10 cellular contexts compared by ENCODE assay signal in genomic region chr13:51832471-51833152, GRCh38. TPM values are rescaled to one million over a fixed set of nuclear protein-coding genes. Genes with fewer than 3 reads are reported as not detected.
DNase-seq lines count a peak whose midpoint lies in the region; ATAC-seq, FAIRE-seq and TF ChIP-seq lines count a peak whose summit lies in the region.
"Had no signal": no experiment of that assay in that cellular context is flagged by ENCODE, and none has a peak within 500 bp of the region (broad histone marks: within the 10 kb centered on the region; RNA-seq: fewer than 3 reads in every experiment).

No MANE protein-coding gene starts in this region.

- CTCF ChIA-PET in A549 (lab: Yijun Ruan, JAX): interaction anchor here (0.6 to 2.9 kb wide), 7 partner anchors 12 to 295 kb away, joined by 3 to 18 read pairs (median 3); partner anchors contain the start of gene TMEM272

- H3K27me3 Mint-ChIP-seq in activated naive CD4-positive, alpha-beta T cell treated with anti-CD3 and anti-CD28 coated beads, Interleukin-2, amount 50 U/mL, for 24 hours: no peaks in the 10 kb centered on the region

- no peaks in the 10 kb centered on the region for H3K9me3 Mint-ChIP-seq in activated naive CD4-positive, alpha-beta T cell treated with anti-CD3 and anti-CD28 coated beads, Interleukin-2, amount 50 U/mL, for 24 hours

- TF ChIP-seq CTCF in A549 (IDR thresholded peaks at IDR 0.05): peak; percentile 15; the same call in 1 of the 3 replicates
- TF ChIP-seq CTCF in GM12873 (IDR thresholded peaks at IDR 0.05; ENCODE audit: insufficient read depth, low read depth, low read length, missing control alignments): peak; percentile 65
- TF ChIP-seq CTCF in thyroid gland (IDR thresholded peaks at IDR 0.05): peak in 2 of 6 experiments; percentile 30 to 32

- no peak overlapping the region for H3K4me2 ChIP-seq in A549

- no peak for TF ChIP-seq EP300 in A549 (IDR thresholded peaks at IDR 0.05)

- no peaks in the 10 kb centered on the region for H3K36me3 ChIP-seq in thyroid gland

- TF ChIP-seq RAD21 in A549 (conservative IDR thresholded peaks at IDR 0.05 in 1 of 2, IDR thresholded peaks at IDR 0.05 in 1 of 2): peak; percentile 29 to 53; a peak in 4 of 5 replicates

- POLR2A ChIA-PET in A549 (lab: Yijun Ruan, JAX): no interaction called here

- TF ChIP-seq POLR2A in A549 (IDR thresholded peaks at IDR 0.05; ENCODE audit: low read length) (no peak), thyroid gland (IDR thresholded peaks at IDR 0.05) (no peak)

- H3K9me3 ChIP-seq in A549 (no peaks in the 10 kb centered on the region), right cardiac atrium (ENCODE audit: control insufficient read depth, low read length) (no peaks in the 10 kb centered on the region), thyroid gland (no peaks in the 10 kb centered on the region)

- DNase-seq in A549 (ENCODE audit: low read depth in 1 of 2, low spot score in 1 of 2) (peak; percentile 20 to 21), NOMO-1 treated with DMSO at 0.1 percent for 48 hours (lab: John Stamatoyannopoulos, UW; ENCODE audit: unreplicated experiment) (peak; percentile 80), right cardiac atrium (peak in 1 of 3 donors; percentile 44), thyroid gland (peak; percentile 17 to 19), NCI-H2081 (lab: John Stamatoyannopoulos, UW) (no peak)

- no peak overlapping the region for H3K27ac ChIP-seq in A549
- no peak overlapping the region for H3K27ac ChIP-seq in right cardiac atrium (ENCODE audit: low read length)
- no peak overlapping the region for H3K27ac ChIP-seq in thyroid gland

- ATAC-seq in A549 (peak; percentile 58 to 88; a peak in 3 of 6 replicates), HG02678 (IDR thresholded peaks at IDR 0.05; ENCODE audit: unreplicated experiment) (peak; percentile 81), right cardiac atrium (peak; percentile 82 to 88)

- no peak for FAIRE-seq in A549 (lab: Jason Lieb, UNC)

- H3K27ac Mint-ChIP-seq in activated naive CD4-positive, alpha-beta T cell treated with anti-CD3 and anti-CD28 coated beads, Interleukin-2, amount 50 U/mL, for 24 hours: peak overlapping the region; percentile 43

- H3K4me1 ChIP-seq in A549 (no peaks in the 10 kb centered on the region), right cardiac atrium (ENCODE audit: control insufficient read depth, insufficient read depth, low read length) (peaks cover 2% of the 10 kb centered on the region), thyroid gland (no peaks in the 10 kb centered on the region)

- peaks cover 48% of the 10 kb centered on the region for H3K4me1 Mint-ChIP-seq in activated naive CD4-positive, alpha-beta T cell treated with anti-CD3 and anti-CD28 coated beads, Interleukin-2, amount 50 U/mL, for 24 hours

- no peaks in the 10 kb centered on the region for H3K36me3 Mint-ChIP-seq in activated naive CD4-positive, alpha-beta T cell treated with anti-CD3 and anti-CD28 coated beads, Interleukin-2, amount 50 U/mL, for 24 hours

- H3K27me3 ChIP-seq in right cardiac atrium (ENCODE audit: control insufficient read depth, insufficient read depth) (no peaks in the 10 kb centered on the region), thyroid gland (no peaks in the 10 kb centered on the region)

- no peak overlapping the region for H3K4me3 Mint-ChIP-seq in activated naive CD4-positive, alpha-beta T cell treated with anti-CD3 and anti-CD28 coated beads, Interleukin-2, amount 50 U/mL, for 24 hours

- WGBS in A549 (ENCODE audit: missing lambda C conversion rate): 56% methylated on average over 6 of the region's 6 CpGs
- 65% methylated on average over 6 of the region's 6 CpGs for WGBS in right cardiac atrium
- WGBS in thyroid gland, 2 donors: 71 to 76% methylated on average over 6 of the region's 6 CpGs

- H3K4me3 ChIP-seq in A549 (no peak overlapping the region), right cardiac atrium (ENCODE audit: low read length) (no peak overlapping the region), thyroid gland (replicated peaks in 1 of 3) (no peak overlapping the region)

- intact Hi-C loops in right cardiac atrium (cut with DNase I): loop anchor here in 1 of 4 donors (2.0 kb wide), 1 partner anchor 16 kb away; no protein-coding TSS in a partner anchor
- intact Hi-C loops in thyroid gland (cut with DNase I): loop anchor here (10.0 kb wide), 1 partner anchor 292 kb away; the partner anchor contains the start of gene NEK5

TF ChIP-seq in A549, 52 proteins besides CTCF, POLR2A, EP300 and RAD21:
- TF ChIP-seq POLR2AphosphoS2 (conservative IDR thresholded peaks at IDR 0.05; ENCODE audit: low read length): no peak
- peak; percentile 89 for TF ChIP-seq ZFP36 (IDR thresholded peaks at IDR 0.05; ENCODE audit: borderline replicate concordance, partially characterized antibody)

RNA-seq across cellular contexts. Expression of gene TMEM272, which starts 12.4 kb away (rescaled TPM):
- polyA plus RNA-seq in A549 (2011; rRNA removed): not detected in 2 replicates
- polyA plus RNA-seq in A549 (2012; cell fraction: cytosol; rRNA removed): not detected in 2 replicates
- polyA plus RNA-seq in A549 (2012; cell fraction: nucleus; rRNA removed): 0.04 TPM in 1 of 2 replicates, not detected in the other
- polyA plus RNA-seq in A549 (2017; fragmentation: RNase III; extraction: RNeasy Plus Mini Kit Qiagen cat#74134 plus additional on column Dnase treatment): not detected in 3 replicates
- not detected in 2 replicates for polyA minus RNA-seq in A549 (2011; rRNA and poly(A)+ RNA removed)
- total RNA-seq in right cardiac atrium: 1 to 10 TPM; 2.7 to 8.2 (median 4.7) TPM
- polyA plus RNA-seq in right cardiac atrium: 3.4 TPM
- total RNA-seq in thyroid gland: not detected
- total RNA-seq: subcutaneous adipose tissue had no signal
- polyA plus RNA-seq: esophagus had no signal

RNA-seq across cellular contexts. Expression of gene DHRS12, which starts 28.6 kb away (rescaled TPM):
- polyA plus RNA-seq in A549 (2011; rRNA removed) (7.5 and 7.6 TPM in 2 replicates), A549 (2017; fragmentation: RNase III; extraction: RNeasy Plus Mini Kit Qiagen cat#74134 plus additional on column Dnase treatment) (4.1 to 4.3 TPM (median 4.2 TPM) in 3 replicates), right cardiac atrium (16.5 TPM)
- 2.5 and 2.9 TPM in 2 replicates for polyA plus RNA-seq in A549 (2012; cell fraction: cytosol; rRNA removed)
- polyA plus RNA-seq in A549 (2012; cell fraction: nucleus; rRNA removed): 3.0 and 3.5 TPM in 2 replicates
- 3.3 and 4.3 TPM in 2 replicates for polyA minus RNA-seq in A549 (2011; rRNA and poly(A)+ RNA removed)
- total RNA-seq in right cardiac atrium (10 to 100 TPM; 11.1 to 13.6 (median 12.2) TPM), thyroid gland (10 to 100 TPM; 23.1 to 34.2 (median 27.4) TPM)

RNA-seq across cellular contexts. Expression of gene CCDC70, which starts 29.2 kb away (rescaled TPM):
- polyA plus RNA-seq in A549 (2011; rRNA removed) (not detected in 2 replicates), A549 (2017; fragmentation: RNase III; extraction: RNeasy Plus Mini Kit Qiagen cat#74134 plus additional on column Dnase treatment) (not detected in 3 replicates), right cardiac atrium (0.07 TPM)
- not detected in 2 replicates for polyA plus RNA-seq in A549 (2012; cell fraction: cytosol; rRNA removed)
- polyA plus RNA-seq in A549 (2012; cell fraction: nucleus; rRNA removed): not detected in 2 replicates
- not detected in 2 replicates for polyA minus RNA-seq in A549 (2011; rRNA and poly(A)+ RNA removed)
- total RNA-seq in right cardiac atrium (not detected), thyroid gland (under 1 TPM in 1 of 4 donors, not detected in 3; 0.40 TPM)
- total RNA-seq: subcutaneous adipose tissue had no signal
- polyA plus RNA-seq: esophagus had no signal

Comparison
In these comparisons a context has a peak if more than half of its experiments do, and no peak if none do; other contexts are left out.
1. DNase-seq: peak in A549 (2 of 2), NOMO-1 treated with DMSO at 0.1 percent for 48 hours (single experiment) and thyroid gland (2 of 2); none in NCI-H2081 (0 of 2).
2. Peak in every context shown above with its lines, with median percentiles within 50 percentile points of each other: ATAC-seq.